Comparison of ENCODE assay signal across 10 cellular contexts in the genomic region with DNA sequence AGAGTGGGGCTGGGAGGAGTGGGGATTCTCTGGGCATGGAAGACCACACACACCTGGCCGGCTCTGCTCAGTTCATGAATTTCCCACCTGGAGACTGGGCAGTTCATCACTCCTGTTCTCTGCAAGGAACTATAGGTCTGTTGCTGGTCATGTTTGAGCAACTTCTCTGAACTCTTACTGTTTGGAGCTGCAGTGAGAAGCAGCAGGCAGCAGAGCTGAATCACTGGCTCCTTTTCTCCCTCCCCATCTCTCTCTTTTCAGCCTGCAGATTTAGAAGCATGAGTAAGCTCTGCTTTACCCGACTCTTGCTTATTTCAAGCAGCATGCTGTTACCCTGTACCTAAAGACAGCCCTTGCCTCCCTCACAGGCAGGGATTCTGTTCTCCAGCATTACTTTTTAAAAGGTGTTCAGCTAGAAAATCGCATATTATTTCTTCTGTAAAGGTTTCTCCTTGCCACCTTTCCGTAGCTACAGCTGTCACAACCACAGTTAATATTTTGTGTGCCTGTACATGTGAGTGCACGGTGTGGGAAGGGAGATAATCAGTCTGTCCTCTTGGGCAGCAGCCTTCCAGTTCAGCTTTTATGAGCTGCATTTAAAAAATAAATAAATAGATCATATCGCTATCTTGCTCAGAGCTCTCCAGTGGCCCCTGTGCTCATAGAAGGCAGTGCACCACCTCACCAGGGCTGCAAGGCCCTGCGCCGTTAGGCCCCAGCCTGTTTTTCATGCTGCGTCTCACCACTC.
DNase-seq lines count a peak whose midpoint lies in the region; ATAC-seq and TF ChIP-seq lines count a peak whose summit lies in the region.
"Had no signal": no experiment of that assay in that cellular context is flagged by ENCODE, and none has a peak within 500 bp of the region (broad histone marks: within the 10 kb centered on the region; RNA-seq: fewer than 3 reads in every experiment).

No MANE protein-coding gene starts in this region.

- H3K27me3 Mint-ChIP-seq in endothelial cell (ENCODE audit: unreplicated experiment) = peaks cover 9% of the 10 kb centered on the region

- DNase-seq in BE2C (peak; percentile 64), dermis blood vessel endothelial cell (peak; percentile 13), NCI-H1417 (lab: John Stamatoyannopoulos, UW) (no peak), endothelial cell (ENCODE audit: low spot score) (no peak)
- DNase-seq: NCI-H1694 treated with DMSO at 0.1 percent for 48 hours, T-helper 1 cell had no signal

- H3K4me3 ChIP-seq in BE2C (ENCODE audit: low read depth, low read length) (no peak overlapping the region), neural cell (ENCODE audit: low read length) (no peak overlapping the region)

- no peaks in the 10 kb centered on the region for H3K79me2 ChIP-seq in neural cell (replicated peaks; ENCODE audit: insufficient read depth, low read length)

- H3K9me2 ChIP-seq in neural cell (ENCODE audit: insufficient read depth, low read length) = no peaks in the 10 kb centered on the region

- no peak overlapping the region for H3K27ac Mint-ChIP-seq in endothelial cell (ENCODE audit: unreplicated experiment)

- no peak for TF ChIP-seq RAD21 in neural cell (conservative IDR thresholded peaks at IDR 0.05)

- peaks cover 4% of the 10 kb centered on the region; the same call in 1 of the 2 replicates for H3K4me1 ChIP-seq in BE2C

- no peaks in the 10 kb centered on the region for H3K9me3 Mint-ChIP-seq in endothelial cell (ENCODE audit: unreplicated experiment)

- no peak overlapping the region for H2AFZ ChIP-seq in neural cell (ENCODE audit: low read depth, low read length)

- no peak for TF ChIP-seq EP300 in neural cell (conservative IDR thresholded peaks at IDR 0.05; ENCODE audit: poor library complexity, severe bottlenecking)

- H4K20me1 ChIP-seq in neural cell (ENCODE audit: insufficient read depth) = no peaks in the 10 kb centered on the region

- peaks cover 4% of the 10 kb centered on the region for H3K36me3 Mint-ChIP-seq in endothelial cell (ENCODE audit: low read depth, unreplicated experiment)

- no peak overlapping the region for H3K4me2 ChIP-seq in neural cell (ENCODE audit: low read length)

- H3K9ac ChIP-seq in neural cell (ENCODE audit: low read length) = no peak overlapping the region

- no peaks in the 10 kb centered on the region for H3F3A ChIP-seq in neural cell (ENCODE audit: insufficient read depth, low read length, poor library complexity, severe bottlenecking)

- H3K4me3 Mint-ChIP-seq in endothelial cell (ENCODE audit: unreplicated experiment) = no peak overlapping the region

- ATAC-seq in GM19467 (IDR thresholded peaks at IDR 0.05; ENCODE audit: unreplicated experiment) (no peak), HG03469 (IDR thresholded peaks at IDR 0.05; ENCODE audit: unreplicated experiment) (no peak)

- H3K9me3 ChIP-seq in BE2C = no peaks in the 10 kb centered on the region
- no peaks in the 10 kb centered on the region for H3K9me3 ChIP-seq in neural cell (ENCODE audit: low read length)

- TF ChIP-seq CTCF in BE2C (IDR thresholded peaks at IDR 0.05; ENCODE audit: low read depth, low read length) = peak; percentile 48
- TF ChIP-seq CTCF in LNCAP (IDR thresholded peaks at IDR 0.05) = peak; percentile 61
- peak; percentile 46 for TF ChIP-seq CTCF in neural cell (IDR thresholded peaks at IDR 0.05; ENCODE audit: poor library complexity, severe bottlenecking)
- no peak for TF ChIP-seq CTCF in endothelial cell (IDR thresholded peaks at IDR 0.05; ENCODE audit: unreplicated experiment)

- H3K27me3 ChIP-seq in BE2C (no peaks in the 10 kb centered on the region), neural cell (ENCODE audit: insufficient read depth, low read depth, low read length) (no peaks in the 10 kb centered on the region)

- no peaks in the 10 kb centered on the region for H3K36me3 ChIP-seq in BE2C
- no peaks in the 10 kb centered on the region for H3K36me3 ChIP-seq in neural cell (ENCODE audit: insufficient read depth, low read length)

- H3K4me1 Mint-ChIP-seq in endothelial cell (ENCODE audit: unreplicated experiment) = peaks cover 8% of the 10 kb centered on the region

- H3K27ac ChIP-seq in neural cell (ENCODE audit: low read length) = peak overlapping the region; percentile 29

TF ChIP-seq in neural cell, 6 proteins besides CTCF, POLR2A, EP300 and RAD21:
- TF ChIP-seq EZH2 (IDR thresholded peaks at IDR 0.05; ENCODE audit: borderline replicate concordance, insufficient read depth, low read length, poor library complexity, severe bottlenecking) (no peak), TAF1 (IDR thresholded peaks at IDR 0.05; ENCODE audit: low read depth) (no peak), SMC3 (conservative IDR thresholded peaks at IDR 0.05; ENCODE audit: poor library complexity) (no peak), POLR2AphosphoS5 (IDR thresholded peaks at IDR 0.05) (peak; percentile 10), REST (IDR thresholded peaks at IDR 0.05; ENCODE audit: borderline replicate concordance) (no peak), MXI1 (conservative IDR thresholded peaks at IDR 0.05; ENCODE audit: poor library complexity, severe bottlenecking) (no peak)

Comparison
In these comparisons a context has a peak if more than half of its experiments do, and no peak if none do; other contexts are left out.
1. DNase-seq: peak in BE2C (single experiment) and dermis blood vessel endothelial cell (single experiment); none in NCI-H1417 (0 of 3) and endothelial cell (single experiment).